21 cellular contexts compared by ENCODE assay signal in genomic region chr2:43388371-43388770, GRCh38.
DNase-seq lines count a peak whose midpoint lies in the region; ATAC-seq, FAIRE-seq and TF ChIP-seq lines count a peak whose summit lies in the region.
"Had no signal": no experiment of that assay in that cellular context is flagged by ENCODE, and none has a peak within 500 bp of the region (broad histone marks: within the 10 kb centered on the region; RNA-seq: fewer than 3 reads in every experiment).

No MANE protein-coding gene starts in this region.

- TF ChIP-seq EP300 in HepG2 (IDR thresholded peaks at IDR 0.05; ENCODE audit: low read depth in 2 of 2, low read length in 2 of 2) (no peak), HepG2 (CRISPR knock-in tag; IDR thresholded peaks at IDR 0.05; ENCODE audit: borderline replicate concordance) (no peak), GM12878 (IDR thresholded peaks at IDR 0.05; ENCODE audit: borderline replicate concordance in 1 of 2, control insufficient read depth in 1 of 2, low read depth in 2 of 2, low read length in 2 of 2) (no peak)

- TF ChIP-seq RAD21 in HepG2 (CRISPR knock-in tag; IDR thresholded peaks at IDR 0.05): no peak
- TF ChIP-seq RAD21 in GM12878 (IDR thresholded peaks at IDR 0.05; ENCODE audit: insufficient read depth, low read depth, low read length): no peak

- CTCF ChIA-PET in HepG2 (lab: Yijun Ruan, JAX; ENCODE audit: low intra/inter-chr PET ratio, low total read pairs): no interaction called here
- CTCF ChIA-PET in GM12878 (lab: Yijun Ruan, JAX): interaction anchor here (0.8 to 10.0 kb wide), 10 partner anchors 16 to 219 kb away, joined by 3 to 111 read pairs (median 7); no protein-coding TSS in a partner anchor
- CTCF ChIA-PET in Calu3 (lab: Charles Lee): no interaction called here

- SMC1A ChIA-PET in GM12878 (lab: Charles Lee; ENCODE audit: uncharacterized antibody, unreplicated experiment): interaction anchor here (0.9 to 10.5 kb wide), 16 partner anchors 9 to 160 kb away, joined by 3 to 297 read pairs (median 8); partner anchors contain the start of gene ZFP36L2

- DNase-seq in HepG2 (ENCODE audit: low spot score) (no peak), right lobe of liver (no peak), GM12878 (ENCODE audit: low read depth, low spot score) (no peak), NCI-H128 (lab: John Stamatoyannopoulos, UW; ENCODE audit: unreplicated experiment) (no peak), Right ventricle myocardium inferior (ENCODE audit: missing footprints) (no peak), Calu3 (no peak)
- DNase-seq in T-helper 2 cell treated with Interferon-gamma antibody and Interleukin-4, amounts not matched to agents 5 μg/mL and 100 μg/mL, for 36 hours (ENCODE audit: low spot score): no peak
- DNase-seq: Caco-2, DMS153, GF-D8, GOT3, NCI-H1105 treated with DMSO at 0.1 percent for 48 hours, NCI-H187, NCI-H2227 treated with DMSO at 0.1 percent for 48 hours, NCI-H524, NCI-H82 had no signal

- H4K20me1 ChIP-seq in HepG2 (ENCODE audit: insufficient read depth, low read length) (no peaks in the 10 kb centered on the region), GM12878 (ENCODE audit: control insufficient read depth, insufficient read depth) (no peaks in the 10 kb centered on the region)

- RAD21 ChIA-PET in GM12878 (lab: Charles Lee; ENCODE audit: unreplicated experiment): interaction anchor here (0.7 to 9.1 kb wide), 17 partner anchors 9 to 214 kb away, joined by 3 to 250 read pairs (median 6); partner anchors contain the start of gene ZFP36L2

- H3K79me2 ChIP-seq in HepG2 (ENCODE audit: insufficient read depth, low read length) (no peaks in the 10 kb centered on the region), GM12878 (ENCODE audit: control insufficient read depth, insufficient read depth, low read length) (no peaks in the 10 kb centered on the region)

- no peak overlapping the region for H3K9ac ChIP-seq in HepG2 (ENCODE audit: insufficient read depth, low read depth, low read length)
- no peak overlapping the region for H3K9ac ChIP-seq in GM12878 (ENCODE audit: control insufficient read depth, insufficient read depth, low read length)

- H3K27ac ChIP-seq in HepG2 (ENCODE audit: extremely low read length, insufficient read depth, low read length): no peak overlapping the region
- no peak overlapping the region for H3K27ac ChIP-seq in right lobe of liver
- peak overlapping the region; percentile 99 for H3K27ac ChIP-seq in GM12878 (ENCODE audit: control insufficient read depth, insufficient read depth)
- H3K27ac ChIP-seq: RWPE1, SJSA1 had no signal

- no peak for ATAC-seq in HepG2
- ATAC-seq in right lobe of liver: no peak
- no peak for ATAC-seq in GM12878
- ATAC-seq in Right ventricle myocardium inferior: no peak
- ATAC-seq: HCT116 had no signal

- H3K4me3 ChIP-seq in HepG2 (replicated peaks in 1 of 3; ENCODE audit: insufficient read depth in 1 of 3, low read depth in 2 of 3, low read length in 3 of 3): no peak overlapping the region
- H3K4me3 ChIP-seq in right lobe of liver: no peak overlapping the region
- no peak overlapping the region for H3K4me3 ChIP-seq in GM12878
- H3K4me3 ChIP-seq: SJSA1 had no signal

- H2AFZ ChIP-seq in HepG2 (ENCODE audit: low read length) (no peak overlapping the region), GM12878 (ENCODE audit: control insufficient read depth, low read depth, low read length) (no peak overlapping the region)

- FAIRE-seq in HepG2 (lab: Jason Lieb, UNC) (no peak), GM12878 (lab: Jason Lieb, UNC) (no peak)

- no TSS peak for BruUV-seq in HepG2 (replicated peaks; lab: Mats Ljungman, UMichigan)
- no TSS peak for BruUV-seq in GM12878 (replicated peaks; lab: Mats Ljungman, UMichigan)
- BruUV-seq in Calu3 (replicated peaks; lab: Mats Ljungman, UMichigan): no TSS peak

- H3K4me1 ChIP-seq in HepG2 (ENCODE audit: insufficient read depth, low read length) (peaks cover 52% of the 10 kb centered on the region), right lobe of liver (peaks cover 0 to 20% (median 0%) of the 10 kb centered on the region in 4 donors), GM12878 (ENCODE audit: control insufficient read depth, insufficient read depth, low read length) (peaks cover 55% of the 10 kb centered on the region)

- TF ChIP-seq CTCF in HepG2 (CRISPR knock-in tag; IDR thresholded peaks at IDR 0.05): no peak
- no peak for TF ChIP-seq CTCF in right lobe of liver (IDR thresholded peaks at IDR 0.05)
- TF ChIP-seq CTCF in GM12878 (IDR thresholded peaks at IDR 0.05 in 2 of 3, conservative IDR thresholded peaks at IDR 0.05 in 1 of 3; ENCODE audit: control insufficient read depth in 2 of 3, extremely low read depth in 1 of 3, insufficient read depth in 1 of 3, low read depth in 3 of 3, low read length in 3 of 3): no peak
- no peak for TF ChIP-seq CTCF in nephron (IDR thresholded peaks at IDR 0.05; ENCODE audit: unreplicated experiment in 3 of 3)
- no peak for TF ChIP-seq CTCF in Calu3 (IDR thresholded peaks at IDR 0.05; ENCODE audit: unreplicated experiment)

- TF ChIP-seq POLR2A in HepG2 (IDR thresholded peaks at IDR 0.05; ENCODE audit: insufficient read depth in 1 of 2, low read depth in 2 of 2, low read length in 2 of 2): no peak
- TF ChIP-seq POLR2A in right lobe of liver (IDR thresholded peaks at IDR 0.05): no peak
- TF ChIP-seq POLR2A in GM12878 (IDR thresholded peaks at IDR 0.05; ENCODE audit: low read depth, low read length): no peak

- H3K4me2 ChIP-seq in HepG2 (ENCODE audit: low read depth, low read length) (no peak overlapping the region), GM12878 (ENCODE audit: control insufficient read depth, insufficient read depth) (no peak overlapping the region)

- H3K36me3 Mint-ChIP-seq in nephron (ENCODE audit: low read depth) (peaks cover 5% of the 10 kb centered on the region), Calu3 (ENCODE audit: insufficient read depth, unreplicated experiment) (peaks cover 4% of the 10 kb centered on the region)
- peaks cover 19% of the 10 kb centered on the region for H3K36me3 Mint-ChIP-seq in T-helper 2 cell treated with Interferon-gamma antibody and Interleukin-4, amounts not matched to agents 5 μg/mL and 100 μg/mL, for 36 hours (ENCODE audit: low read depth)

- H3K27ac Mint-ChIP-seq in nephron (peak overlapping the region; percentile 80 to 84 (median 82)), Calu3 (ENCODE audit: unreplicated experiment) (no peak overlapping the region)
- no peak overlapping the region for H3K27ac Mint-ChIP-seq in T-helper 2 cell treated with Interferon-gamma antibody and Interleukin-4, amounts not matched to agents 5 μg/mL and 100 μg/mL, for 36 hours

- POLR2A ChIA-PET in HepG2 (lab: Yijun Ruan, JAX) (interaction anchor here (1.1 to 2.5 kb wide), 4 partner anchors 8 to 161 kb away, joined by 4 to 14 read pairs (median 11); partner anchors contain the start of gene ZFP36L2), GM12878 (lab: Charles Lee) (interaction anchor here (0.7 to 8.0 kb wide), 7 partner anchors 9 to 93 kb away, joined by 3 to 95 read pairs (median 5); no protein-coding TSS in a partner anchor)

- in situ Hi-C loops in HepG2 (cut with HindIII; ENCODE audit: extremely low pct_ligation_motif_present, low pct_unique_long_range_greater_than_20kb): no loop called here
- in situ Hi-C loops in GM12878 (cut with MboI): no loop called here

- H3K9me3 Mint-ChIP-seq in nephron (no peaks in the 10 kb centered on the region), Calu3 (ENCODE audit: low read depth, unreplicated experiment) (no peaks in the 10 kb centered on the region)
- H3K9me3 Mint-ChIP-seq in T-helper 2 cell treated with Interferon-gamma antibody and Interleukin-4, amounts not matched to agents 5 μg/mL and 100 μg/mL, for 36 hours: no peaks in the 10 kb centered on the region

- no peaks in the 10 kb centered on the region for H3K27me3 ChIP-seq in HepG2 (ENCODE audit: control insufficient read depth in 1 of 2, insufficient read depth in 2 of 2, low read length in 2 of 2)
- H3K27me3 ChIP-seq in right lobe of liver: no peaks in the 10 kb centered on the region
- H3K27me3 ChIP-seq in GM12878 (replicated peaks in 1 of 2; ENCODE audit: control insufficient read depth in 2 of 2, insufficient read depth in 2 of 2, low read length in 1 of 2): no peaks in the 10 kb centered on the region
- H3K27me3 ChIP-seq: SJSA1 had no signal

- WGBS in HepG2 (ENCODE audit: low lambda C conversion rate): 98% methylated on average over 2 of the region's 2 CpGs
- 93% methylated on average over 2 of the region's 2 CpGs for WGBS in right lobe of liver (ENCODE audit: insufficient coverage, low coverage, low lambda C conversion rate, missing lambda C conversion rate)
- 95% methylated on average over 2 of the region's 2 CpGs for WGBS in GM12878 (ENCODE audit: insufficient coverage, insufficient replicate concordance, low lambda C conversion rate, missing lambda C conversion rate)

- H3K9me3 ChIP-seq in HepG2 (ENCODE audit: low read length) (no peaks in the 10 kb centered on the region), right lobe of liver (no peaks in the 10 kb centered on the region), GM12878 (replicated peaks; ENCODE audit: control insufficient read depth, insufficient read depth, low read length) (no peaks in the 10 kb centered on the region; the same call in 2 of the 3 replicates)
- H3K9me3 ChIP-seq: Caco-2, SJSA1 had no signal

- no peak overlapping the region for H3K4me3 Mint-ChIP-seq in nephron
- H3K4me3 Mint-ChIP-seq in Calu3 (ENCODE audit: low read depth, unreplicated experiment): no peak overlapping the region
- no peak overlapping the region for H3K4me3 Mint-ChIP-seq in T-helper 2 cell treated with Interferon-gamma antibody and Interleukin-4, amounts not matched to agents 5 μg/mL and 100 μg/mL, for 36 hours
- H3K4me3 Mint-ChIP-seq: B cell had no signal

- H3K36me3 ChIP-seq in HepG2 (replicated peaks in 1 of 2; ENCODE audit: control insufficient read depth in 1 of 2, insufficient read depth in 2 of 2, low read length in 2 of 2) (no peaks in the 10 kb centered on the region; a peak in 1 of 5 replicates), right lobe of liver (no peaks in the 10 kb centered on the region), GM12878 (ENCODE audit: control insufficient read depth in 2 of 2, insufficient read depth in 2 of 2, low read length in 1 of 2) (no peaks in the 10 kb centered on the region; a peak in 1 of 4 replicates)

- intact Hi-C loops in HepG2 (cut with micrococcal nuclease; ENCODE audit: unreplicated experiment) (no loop called here), right lobe of liver (cut with DNase I) (no loop called here), GM12878 (cut with micrococcal nuclease; ENCODE audit: unreplicated experiment) (loop anchor here (5.0 kb wide), 1 partner anchor 161 kb away; the partner anchor contains the start of gene ZFP36L2), Right ventricle myocardium inferior (cut with DNase I) (no loop called here), Calu3 (cut with micrococcal nuclease; ENCODE audit: unreplicated experiment) (no loop called here)

- H3K27me3 Mint-ChIP-seq in nephron (ENCODE audit: low read depth): no peaks in the 10 kb centered on the region
- H3K27me3 Mint-ChIP-seq in Calu3 (ENCODE audit: unreplicated experiment): no peaks in the 10 kb centered on the region
- H3K27me3 Mint-ChIP-seq in T-helper 2 cell treated with Interferon-gamma antibody and Interleukin-4, amounts not matched to agents 5 μg/mL and 100 μg/mL, for 36 hours (ENCODE audit: low read depth): no peaks in the 10 kb centered on the region
- H3K27me3 Mint-ChIP-seq: B cell had no signal

- peaks cover 56% of the 10 kb centered on the region for H3K4me1 Mint-ChIP-seq in nephron
- H3K4me1 Mint-ChIP-seq in Calu3 (ENCODE audit: low read depth, unreplicated experiment): peaks cover 37% of the 10 kb centered on the region
- H3K4me1 Mint-ChIP-seq in T-helper 2 cell treated with Interferon-gamma antibody and Interleukin-4, amounts not matched to agents 5 μg/mL and 100 μg/mL, for 36 hours (ENCODE audit: low read depth): peaks cover 33% of the 10 kb centered on the region

Comparison
In these comparisons a context has a peak if more than half of its experiments do, and no peak if none do; other contexts are left out.
1. H3K27ac Mint-ChIP-seq: peak in nephron (3 of 3); none in Calu3 (single experiment) and T-helper 2 cell treated with Interferon-gamma antibody and Interleukin-4, amounts not matched to agents 5 μg/mL and 100 μg/mL, for 36 hours (single experiment).